Comparison of ENCODE assay signal across 26 cellular contexts in genomic region chr3:130491431-130491830, GRCh38. TPM values are rescaled to one million over a fixed set of nuclear protein-coding genes. Genes with fewer than 3 reads are reported as not detected.
"Had no signal": no experiment of that assay in that cellular context is flagged by ENCODE, and none has a peak within 500 bp of the region (broad histone marks: within the 10 kb centered on the region; RNA-seq: fewer than 3 reads in every experiment).

No MANE protein-coding gene starts in this region.

- H3K4me3 ChIP-seq: body of pancreas, esophagus squamous epithelium, testis, transverse colon, vagina had no signal

- H3K9me3 Mint-ChIP-seq: activated CD4-positive, alpha-beta T cell treated with anti-CD3 and anti-CD28 coated beads, Interleukin-2, amount 10 ng/mL, durations not matched to agents 7 days and 5 days; activated CD8-positive, alpha-beta T cell treated with anti-CD3 and anti-CD28 coated beads for 36 hours; activated naive CD4-positive, alpha-beta T cell treated with anti-CD3 and anti-CD28 coated beads, Interleukin-2, amount 50 U/mL, for 24 hours; activated naive CD8-positive, alpha-beta T cell treated with anti-CD3 and anti-CD28 coated beads, Interleukin-2, amount 50 U/mL, for 24 hours; activated T-cell treated with anti-CD3 and anti-CD28 coated beads, Interleukin-2, amount 50 U/mL, for 4 hours; activated T-helper 17 cell treated with anti-CD3 and anti-CD28 coated beads, Interleukin-2, amount 50 U/mL, for 72 hours; neural crest cell had no signal

- H3K27me3 Mint-ChIP-seq: activated CD4-positive, alpha-beta T cell treated with anti-CD3 and anti-CD28 coated beads, Interleukin-2, amount 10 ng/mL, durations not matched to agents 7 days and 5 days; activated CD8-positive, alpha-beta T cell treated with anti-CD3 and anti-CD28 coated beads for 36 hours; activated naive CD8-positive, alpha-beta T cell treated with anti-CD3 and anti-CD28 coated beads, Interleukin-2, amount 50 U/mL, for 24 hours had no signal

- H3K27ac Mint-ChIP-seq: activated CD4-positive, alpha-beta T cell treated with anti-CD3 and anti-CD28 coated beads, Interleukin-2, amount 10 ng/mL, durations not matched to agents 7 days and 5 days; activated CD8-positive, alpha-beta T cell treated with anti-CD3 and anti-CD28 coated beads for 36 hours; activated naive CD4-positive, alpha-beta T cell treated with anti-CD3 and anti-CD28 coated beads, Interleukin-2, amount 50 U/mL, for 24 hours; activated naive CD8-positive, alpha-beta T cell treated with anti-CD3 and anti-CD28 coated beads, Interleukin-2, amount 50 U/mL, for 24 hours; activated T-helper 17 cell treated with anti-CD3 and anti-CD28 coated beads, Interleukin-2, amount 50 U/mL, for 72 hours; naive thymus-derived CD4-positive, alpha-beta T cell had no signal

- H3K36me3 Mint-ChIP-seq: activated naive CD4-positive, alpha-beta T cell treated with anti-CD3 and anti-CD28 coated beads, Interleukin-2, amount 50 U/mL, for 24 hours; naive thymus-derived CD4-positive, alpha-beta T cell had no signal

- DNase-seq: activated CD4-positive, alpha-beta T cell treated with anti-CD3 and anti-CD28 coated beads, Interleukin-2, amount 10 ng/mL, durations not matched to agents 7 days and 5 days; activated CD4-positive, CD25-positive, alpha-beta regulatory T cell treated with anti-CD3 and anti-CD28 coated beads, Interleukin-2, amount 50 U/mL, for 72 hours; activated CD8-positive, alpha-beta T cell treated with anti-CD3 and anti-CD28 coated beads for 36 hours; activated naive CD8-positive, alpha-beta T cell treated with anti-CD3 and anti-CD28 coated beads, Interleukin-2, amount 50 U/mL, for 24 hours; activated T-cell treated with anti-CD3 and anti-CD28 coated beads, Interleukin-2, amount 50 U/mL, for 4 hours; dermis blood vessel endothelial cell; effector CD4-positive, alpha-beta T cell; esophagus squamous epithelium; foreskin melanocyte; mammary epithelial cell; midbrain; naive thymus-derived CD4-positive, alpha-beta T cell; nucleus accumbens; right cardiac atrium; stimulated activated CD4-positive, alpha-beta T cell treated with anti-CD3 and anti-CD28 coated beads, Interleukin-4, amount 100 ng/mL, for 1 hour; stimulated activated naive CD8-positive, alpha-beta T cell treated with anti-CD3 and anti-CD28 coated beads, Interleukin-15, Interleukin-2, amounts not matched to agents 100 U/mL and 50 U/mL, for 24 hours; T-helper 2 cell; testis; transverse colon had no signal

- ATAC-seq: activated CD8-positive, alpha-beta T cell treated with anti-CD3 and anti-CD28 coated beads for 36 hours; activated naive CD8-positive, alpha-beta T cell treated with anti-CD3 and anti-CD28 coated beads, Interleukin-2, amount 50 U/mL, for 24 hours; activated T-cell treated with anti-CD3 and anti-CD28 coated beads, Interleukin-2, amount 50 U/mL, for 4 hours; activated T-helper 17 cell treated with anti-CD3 and anti-CD28 coated beads, Interleukin-2, amount 50 U/mL, for 72 hours; body of pancreas; naive thymus-derived CD4-positive, alpha-beta T cell; right cardiac atrium; stimulated activated naive CD8-positive, alpha-beta T cell treated with anti-CD3 and anti-CD28 coated beads, Interleukin-15, Interleukin-2, amounts not matched to agents 100 U/mL and 50 U/mL, for 24 hours had no signal

- H3K4me1 Mint-ChIP-seq: activated CD4-positive, alpha-beta T cell treated with anti-CD3 and anti-CD28 coated beads, Interleukin-2, amount 10 ng/mL, durations not matched to agents 7 days and 5 days; activated naive CD4-positive, alpha-beta T cell treated with anti-CD3 and anti-CD28 coated beads, Interleukin-2, amount 50 U/mL, for 24 hours; activated naive CD8-positive, alpha-beta T cell treated with anti-CD3 and anti-CD28 coated beads, Interleukin-2, amount 50 U/mL, for 24 hours; activated T-helper 17 cell treated with anti-CD3 and anti-CD28 coated beads, Interleukin-2, amount 50 U/mL, for 72 hours; naive thymus-derived CD4-positive, alpha-beta T cell; neural crest cell had no signal

- H3K27ac ChIP-seq: body of pancreas, epithelial cell of prostate, esophagus squamous epithelium, testis, transverse colon, vagina had no signal

- H3K4me3 Mint-ChIP-seq: activated CD4-positive, alpha-beta T cell treated with anti-CD3 and anti-CD28 coated beads, Interleukin-2, amount 10 ng/mL, durations not matched to agents 7 days and 5 days; activated CD8-positive, alpha-beta T cell treated with anti-CD3 and anti-CD28 coated beads for 36 hours; activated naive CD4-positive, alpha-beta T cell treated with anti-CD3 and anti-CD28 coated beads, Interleukin-2, amount 50 U/mL, for 24 hours; activated naive CD8-positive, alpha-beta T cell treated with anti-CD3 and anti-CD28 coated beads, Interleukin-2, amount 50 U/mL, for 24 hours; activated T-cell treated with anti-CD3 and anti-CD28 coated beads, Interleukin-2, amount 50 U/mL, for 4 hours; activated T-helper 17 cell treated with anti-CD3 and anti-CD28 coated beads, Interleukin-2, amount 50 U/mL, for 72 hours; naive thymus-derived CD4-positive, alpha-beta T cell; neural crest cell had no signal

- H3K9me3 ChIP-seq: body of pancreas, esophagus squamous epithelium, testis, transverse colon, vagina had no signal

- H3K4me1 ChIP-seq: esophagus squamous epithelium, testis, transverse colon, vagina had no signal

- H3K36me3 ChIP-seq: esophagus squamous epithelium, transverse colon, vagina had no signal

- H3K27me3 ChIP-seq: body of pancreas, esophagus squamous epithelium, testis, transverse colon, vagina had no signal

RNA-seq across cellular contexts. Expression of gene COL6A6, which starts 25.5 kb away (rescaled TPM):
- total RNA-seq: activated CD4-positive, alpha-beta T cell treated with anti-CD3 and anti-CD28 coated beads, Interleukin-2, amount 10 ng/mL, durations not matched to agents 7 days and 5 days; activated CD8-positive, alpha-beta T cell treated with anti-CD3 and anti-CD28 coated beads for 36 hours; activated T-cell treated with anti-CD3 and anti-CD28 coated beads, Interleukin-2, amount 50 U/mL, for 4 hours; activated T-helper 17 cell treated with anti-CD3 and anti-CD28 coated beads, Interleukin-2, amount 50 U/mL, for 72 hours; body of pancreas; dermis blood vessel endothelial cell; glomerular endothelial cell; mammary epithelial cell; neural crest cell; vagina had no signal
- polyA plus RNA-seq: mammary epithelial cell; naive thymus-derived CD4-positive, alpha-beta T cell had no signal
